Comparison of ENCODE assay signal across 20 cellular contexts in genomic region chr20:61168605-61169004, GRCh38.
"Had no signal": no experiment of that assay in that cellular context is flagged by ENCODE, and none has a peak within 500 bp of the region (broad histone marks: within the 10 kb centered on the region; RNA-seq: fewer than 3 reads in every experiment).

No MANE protein-coding gene starts in this region.

- ATAC-seq: effector memory CD8-positive, alpha-beta T cell; esophagus mucosa; gastrocnemius medialis; heart right ventricle; left cardiac atrium; left lobe of liver had no signal

- DNase-seq: colonic mucosa; cortex of kidney; effector CD8-positive, alpha-beta T cell; effector memory CD8-positive, alpha-beta T cell; erythroblast; esophagus squamous epithelium; foreskin fibroblast; foreskin melanocyte; gastrocnemius medialis; glutamatergic neuron; head of caudate nucleus; heart right ventricle; hippocampal formation; left cardiac atrium; left ventricle myocardium inferior; mammary epithelial cell; midbrain; naive B cell had no signal
